In the genomic region with DNA sequence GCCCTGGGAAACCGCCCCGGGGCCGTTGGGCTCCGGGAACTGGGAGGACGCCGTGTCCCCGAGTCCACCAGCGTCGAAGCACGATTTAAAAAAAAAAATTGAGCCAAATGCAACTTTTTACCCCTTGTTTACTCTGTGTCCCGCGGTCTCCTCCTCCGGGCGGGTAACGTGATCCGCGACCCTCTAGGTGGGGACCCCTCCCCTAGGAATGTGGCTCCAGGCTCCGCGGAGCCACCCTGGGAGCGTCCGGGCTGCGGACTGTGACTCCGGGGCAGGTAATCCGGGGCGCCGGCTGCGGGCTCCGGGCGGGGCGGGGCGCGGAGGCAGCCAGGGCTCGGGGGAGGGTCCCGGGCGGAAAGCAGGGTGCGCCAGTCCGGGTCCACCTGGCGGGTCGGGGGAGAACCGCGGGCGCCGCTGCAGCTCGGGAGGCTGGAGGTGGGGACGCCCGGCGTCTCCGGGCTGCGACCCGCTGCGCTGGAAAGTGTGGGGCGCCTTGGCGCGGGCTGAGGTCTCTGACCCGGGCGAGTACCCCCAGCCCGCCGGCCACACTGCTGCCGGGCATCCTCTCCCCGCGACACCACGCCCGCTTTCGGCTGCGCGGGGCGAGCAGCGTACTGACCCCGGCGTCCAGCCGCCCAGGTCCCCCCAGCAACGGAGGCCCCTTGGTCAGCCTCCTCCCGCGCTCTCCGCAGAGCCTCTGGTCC, we compare ENCODE assay signal across 8 cellular contexts. TPM values are rescaled to one million over a fixed set of nuclear protein-coding genes. Genes with fewer than 3 reads are reported as not detected.
DNase-seq lines count a peak whose midpoint lies in the region; ATAC-seq and TF ChIP-seq lines count a peak whose summit lies in the region.

No MANE protein-coding gene starts in this region.

- WGBS in IMR-90 (ENCODE audit: extremely low coverage in 2 of 2, insufficient read length in 1 of 2), 2 experiments, result 1% methylated on average over 14 of the region's 75 CpGs; no CpG with 5 or more reads in 1 of the 2 experiments
- 0% methylated on average over 75 of the region's 75 CpGs for WGBS in ectodermal cell, 2 experiments
- WGBS in mesenchymal stem cell, result under 1% methylated on average over 58 of the region's 75 CpGs

- no peak for TF ChIP-seq CTCF in IMR-90 (conservative IDR thresholded peaks at IDR 0.05; ENCODE audit: low read depth, low read length)

- peak overlapping the region; percentile 37 for H2BK120ac ChIP-seq in IMR-90 (ENCODE audit: low read depth, low read length)
- H2BK120ac ChIP-seq in mesenchymal stem cell (ENCODE audit: low read depth, low read length), result peak overlapping the region; percentile 90

- H3K9ac ChIP-seq in BLaER1 treated with 17β-estradiol and CSF1 and Interleukin-3, amounts not matched to agents 10 nM and 100 nM, result peak overlapping the region; percentile 92 to 99 (median 95)
- H3K9ac ChIP-seq in IMR-90 (ENCODE audit: low read depth, low read length), result peak overlapping the region; percentile 76
- H3K9ac ChIP-seq in mesenchymal stem cell (ENCODE audit: low read length), result peak overlapping the region; percentile 91
- H3K9ac ChIP-seq in subcutaneous abdominal adipose tissue (ENCODE audit: low read length in 5 of 5), result peak overlapping the region in 4 of 5 donors; percentile 75 to 98 (median 85)

- H2BK5ac ChIP-seq in IMR-90 (ENCODE audit: low read depth, low read length, poor library complexity, severe bottlenecking) (peak overlapping the region; percentile 86), mesenchymal stem cell (ENCODE audit: low read depth, low read length, poor library complexity, severe bottlenecking) (peak overlapping the region; percentile 89)

- TF ChIP-seq RAD21 in IMR-90 (IDR thresholded peaks at IDR 0.05; ENCODE audit: low read length), result no peak

- CTCF ChIA-PET in IMR-90 (lab: Yijun Ruan, JAX), result no interaction called here
- CTCF ChIA-PET in activated CD4-positive, alpha-beta T cell treated with anti-CD3 and anti-CD28 coated beads, Interleukin-2, amount 10 ng/mL, durations not matched to agents 7 days and 5 days (lab: Charles Lee), result no interaction called here

- no peak overlapping the region; the same call in 1 of the 2 replicates for H3K14ac ChIP-seq in IMR-90 (replicated peaks; ENCODE audit: low read depth, low read length)
- H3K14ac ChIP-seq in mesenchymal stem cell (ENCODE audit: low read length in 2 of 2), result peak overlapping the region in 1 of 2 experiments; percentile 65

- dilution Hi-C loops in IMR-90 (cut with HindIII; ENCODE audit: low sequenced_read_pairs, unreplicated experiment), result no loop called here

- H4K8ac ChIP-seq in IMR-90 (ENCODE audit: low read depth in 2 of 2, low read length in 2 of 2), result peak overlapping the region in 1 of 2 experiments; percentile 75; a peak in 1 of 4 replicates
- H4K8ac ChIP-seq in mesenchymal stem cell (ENCODE audit: low read length), result peak overlapping the region; percentile 5

- peaks cover 0 to 11% (median 4%) of the 10 kb centered on the region in 11 experiments; a peak in 8 of 22 replicates for H3K27me3 ChIP-seq in BLaER1 treated with 17β-estradiol and CSF1 and Interleukin-3, amounts not matched to agents 10 nM and 100 nM
- H3K27me3 ChIP-seq in IMR-90 (ENCODE audit: control insufficient read depth, insufficient read depth, low read length) (no peaks in the 10 kb centered on the region), ectodermal cell (ENCODE audit: control insufficient read depth, insufficient read depth, low read length, poor library complexity, severe bottlenecking) (peaks cover 13% of the 10 kb centered on the region), mesenchymal stem cell (ENCODE audit: control insufficient read depth in 1 of 2, insufficient read depth in 1 of 2, low read length in 2 of 2) (no peaks in the 10 kb centered on the region), subcutaneous abdominal adipose tissue (ENCODE audit: control insufficient read depth in 5 of 5, insufficient read depth in 4 of 5, low read length in 5 of 5) (no peaks in the 10 kb centered on the region)

- H2BK15ac ChIP-seq in IMR-90 (ENCODE audit: low read depth, low read length) (no peak overlapping the region), mesenchymal stem cell (ENCODE audit: low read depth, poor library complexity, severe bottlenecking) (peak overlapping the region; percentile 78)

- no peaks in the 10 kb centered on the region for H3K27me3 Mint-ChIP-seq in activated CD4-positive, alpha-beta T cell treated with anti-CD3 and anti-CD28 coated beads, Interleukin-2, amount 10 ng/mL, durations not matched to agents 7 days and 5 days

- H3K9me3 Mint-ChIP-seq in activated CD4-positive, alpha-beta T cell treated with anti-CD3 and anti-CD28 coated beads, Interleukin-2, amount 10 ng/mL, durations not matched to agents 7 days and 5 days, result no peaks in the 10 kb centered on the region

- BruUV-seq in IMR-90 (replicated peaks; lab: Mats Ljungman, UMichigan), result no TSS peak

- peaks cover 11 to 47% (median 31%) of the 10 kb centered on the region in 11 experiments; a peak in 19 of 22 replicates for H4K20me1 ChIP-seq in BLaER1 treated with 17β-estradiol and CSF1 and Interleukin-3, amounts not matched to agents 10 nM and 100 nM
- H4K20me1 ChIP-seq in IMR-90 (ENCODE audit: insufficient read depth, low read length), result peaks cover 9% of the 10 kb centered on the region; the same call in 1 of the 2 replicates

- H3K4ac ChIP-seq in IMR-90 (ENCODE audit: low read depth, low read length) (peak overlapping the region; percentile 74), mesenchymal stem cell (ENCODE audit: low read depth in 1 of 2, low read length in 2 of 2) (peak overlapping the region in 1 of 2 experiments; percentile 88)

- no peak overlapping the region for H2AK5ac ChIP-seq in IMR-90 (ENCODE audit: low read depth, low read length)
- no peak overlapping the region for H2AK5ac ChIP-seq in mesenchymal stem cell (ENCODE audit: low read length, severe bottlenecking)

- H3K79me1 ChIP-seq in IMR-90 (ENCODE audit: low read depth in 1 of 2, low read length in 2 of 2), result peaks cover 10 to 18% of the 10 kb centered on the region in 2 experiments; a peak in 3 of 4 replicates
- peaks cover 5% of the 10 kb centered on the region for H3K79me1 ChIP-seq in mesenchymal stem cell (replicated peaks; ENCODE audit: low read length, poor library complexity, severe bottlenecking)

- H2BK20ac ChIP-seq in IMR-90 (ENCODE audit: low read depth, low read length), result no peak overlapping the region

- ATAC-seq in IMR-90 (ENCODE audit: low read depth) (peak; percentile 27), GM19463 (IDR thresholded peaks at IDR 0.05; ENCODE audit: unreplicated experiment) (no peak)

- H3K36me3 ChIP-seq in BLaER1 treated with 17β-estradiol and CSF1 and Interleukin-3, amounts not matched to agents 10 nM and 100 nM, result peaks cover 11 to 24% (median 13%) of the 10 kb centered on the region in 11 experiments; a peak in 18 of 22 replicates
- H3K36me3 ChIP-seq in IMR-90 (ENCODE audit: control insufficient read depth, insufficient read depth, low read length) (no peaks in the 10 kb centered on the region), ectodermal cell (ENCODE audit: control insufficient read depth, insufficient read depth, low read length) (no peaks in the 10 kb centered on the region), mesenchymal stem cell (ENCODE audit: control insufficient read depth in 1 of 2, insufficient read depth in 2 of 2, low read depth in 1 of 2, low read length in 2 of 2) (peaks cover 0 to 14% of the 10 kb centered on the region in 2 experiments), subcutaneous abdominal adipose tissue (ENCODE audit: control insufficient read depth in 5 of 5, insufficient read depth in 5 of 5, low read length in 5 of 5) (peaks cover 0 to 4% (median 0%) of the 10 kb centered on the region in 5 donors)

- peak overlapping the region; percentile 95 for H2AK9ac ChIP-seq in IMR-90 (replicated peaks; ENCODE audit: low read depth, low read length, poor library complexity)

- peaks cover 33 to 50% (median 41%) of the 10 kb centered on the region in 10 experiments for H3K4me1 ChIP-seq in BLaER1 treated with 17β-estradiol and CSF1 and Interleukin-3, amounts not matched to agents 10 nM and 100 nM
- no peaks in the 10 kb centered on the region; the same call in 1 of the 2 replicates for H3K4me1 ChIP-seq in IMR-90 (ENCODE audit: control insufficient read depth, insufficient read depth, low read length)
- no peaks in the 10 kb centered on the region for H3K4me1 ChIP-seq in ectodermal cell (ENCODE audit: control insufficient read depth, insufficient read depth, low read length)
- peaks cover 8% of the 10 kb centered on the region for H3K4me1 ChIP-seq in mesenchymal stem cell (ENCODE audit: control insufficient read depth, insufficient read depth, low read depth, low read length)
- peaks cover 9 to 48% (median 42%) of the 10 kb centered on the region in 5 donors for H3K4me1 ChIP-seq in subcutaneous abdominal adipose tissue (ENCODE audit: control insufficient read depth in 5 of 5, insufficient read depth in 5 of 5, low read length in 5 of 5)

- H3K4me3 Mint-ChIP-seq in activated CD4-positive, alpha-beta T cell treated with anti-CD3 and anti-CD28 coated beads, Interleukin-2, amount 10 ng/mL, durations not matched to agents 7 days and 5 days, result peak overlapping the region; percentile 79

- peak overlapping the region; percentile 82; the same call in 1 of the 2 replicates for H3K56ac ChIP-seq in IMR-90 (ENCODE audit: extremely low read depth, insufficient read depth, low read length)

- peak overlapping the region; percentile 86 for H3K27ac Mint-ChIP-seq in activated CD4-positive, alpha-beta T cell treated with anti-CD3 and anti-CD28 coated beads, Interleukin-2, amount 10 ng/mL, durations not matched to agents 7 days and 5 days

- H3K23ac ChIP-seq in IMR-90 (ENCODE audit: low read depth, low read length) (peak overlapping the region; percentile 89), mesenchymal stem cell (ENCODE audit: low read length in 2 of 2) (peak overlapping the region; percentile 89 to 91)

- peak overlapping the region; percentile 61 to 72 for H2BK12ac ChIP-seq in mesenchymal stem cell (ENCODE audit: low read length in 2 of 2)

- H3K36me3 Mint-ChIP-seq in activated CD4-positive, alpha-beta T cell treated with anti-CD3 and anti-CD28 coated beads, Interleukin-2, amount 10 ng/mL, durations not matched to agents 7 days and 5 days (ENCODE audit: low read depth), result peaks cover 22% of the 10 kb centered on the region

- DNase-seq in IMR-90 (no peak), mesenchymal stem cell (no peak), DMS114 treated with DMSO at 0.1 percent for 48 hours (lab: John Stamatoyannopoulos, UW; ENCODE audit: unreplicated experiment) (no peak)
- peak; percentile 54 for DNase-seq in activated CD4-positive, alpha-beta T cell treated with anti-CD3 and anti-CD28 coated beads, Interleukin-2, amount 10 ng/mL, durations not matched to agents 7 days and 5 days

- no peaks in the 10 kb centered on the region for H3K9me3 ChIP-seq in BLaER1 treated with 17β-estradiol and CSF1 and Interleukin-3, amounts not matched to agents 10 nM and 100 nM (replicated peaks in 1 of 11)
- H3K9me3 ChIP-seq in IMR-90 (ENCODE audit: control insufficient read depth, insufficient read depth, low read length), result no peaks in the 10 kb centered on the region
- no peaks in the 10 kb centered on the region for H3K9me3 ChIP-seq in ectodermal cell (ENCODE audit: control insufficient read depth, low read length)
- H3K9me3 ChIP-seq in mesenchymal stem cell (ENCODE audit: control insufficient read depth, low read length), result no peaks in the 10 kb centered on the region
- H3K9me3 ChIP-seq in subcutaneous abdominal adipose tissue (ENCODE audit: control insufficient read depth in 5 of 5, low read length in 5 of 5), result no peaks in the 10 kb centered on the region

- peak overlapping the region; percentile 90 to 99 (median 96) for H3K4me2 ChIP-seq in BLaER1 treated with 17β-estradiol and CSF1 and Interleukin-3, amounts not matched to agents 10 nM and 100 nM
- peak overlapping the region; percentile 87 for H3K4me2 ChIP-seq in IMR-90 (ENCODE audit: low read depth, low read length)
- peak overlapping the region; percentile 98 for H3K4me2 ChIP-seq in mesenchymal stem cell (ENCODE audit: low read length, poor library complexity, severe bottlenecking)

- peaks cover 43% of the 10 kb centered on the region for H3K4me1 Mint-ChIP-seq in activated CD4-positive, alpha-beta T cell treated with anti-CD3 and anti-CD28 coated beads, Interleukin-2, amount 10 ng/mL, durations not matched to agents 7 days and 5 days

- in situ Hi-C loops in IMR-90 (cut with MboI; ENCODE audit: low sequenced_read_pairs), result no loop called here

- POLR2A ChIA-PET in IMR-90 (lab: Charles Lee; ENCODE audit: unreplicated experiment), result no interaction called here
- POLR2A ChIA-PET in activated CD4-positive, alpha-beta T cell treated with anti-CD3 and anti-CD28 coated beads, Interleukin-2, amount 10 ng/mL, durations not matched to agents 7 days and 5 days (lab: Charles Lee), result no interaction called here

- 0 out of 2 replicates have a peak, but pooled peaks cover 6% of the 10 kb centered on the region for H3K9me1 ChIP-seq in IMR-90 (ENCODE audit: insufficient read depth, low read length)

- H3K18ac ChIP-seq in IMR-90 (ENCODE audit: low read depth, low read length) (no peak overlapping the region; the same call in 1 of the 2 replicates), mesenchymal stem cell (ENCODE audit: low read depth in 1 of 2, low read length in 2 of 2) (peak overlapping the region; percentile 82 to 93)

- peak overlapping the region; percentile 84 to 99 (median 98) for H3K4me3 ChIP-seq in BLaER1 treated with 17β-estradiol and CSF1 and Interleukin-3, amounts not matched to agents 10 nM and 100 nM
- H3K4me3 ChIP-seq in IMR-90 (ENCODE audit: insufficient read depth, low read depth, low read length), result peak overlapping the region; percentile 83
- peak overlapping the region; percentile 92 for H3K4me3 ChIP-seq in ectodermal cell (ENCODE audit: insufficient read depth, low read depth, low read length)
- H3K4me3 ChIP-seq in mesenchymal stem cell (ENCODE audit: insufficient read depth in 1 of 2, low read depth in 1 of 2, low read length in 2 of 2), result peak overlapping the region; percentile 90 to 95
- H3K4me3 ChIP-seq in subcutaneous abdominal adipose tissue (ENCODE audit: low read depth in 1 of 5, low read length in 5 of 5), result peak overlapping the region; percentile 59 to 87 (median 84)

- intact Hi-C loops in IMR-90 (cut with micrococcal nuclease), result no loop called here

- H2AFZ ChIP-seq in IMR-90 (replicated peaks; ENCODE audit: low read length, poor library complexity) (peak overlapping the region; percentile 97), mesenchymal stem cell (ENCODE audit: low read depth, low read length) (peak overlapping the region; percentile 91)

- no peak overlapping the region; the same call in 1 of the 2 replicates for H4K5ac ChIP-seq in IMR-90 (ENCODE audit: low read depth, low read length)

- H3K27ac ChIP-seq in BLaER1 treated with 17β-estradiol and CSF1 and Interleukin-3, amounts not matched to agents 10 nM and 100 nM, result peak overlapping the region; percentile 90 to 97 (median 92)
- H3K27ac ChIP-seq in IMR-90 (ENCODE audit: insufficient read depth, low read length) (peak overlapping the region; percentile 74), ectodermal cell (ENCODE audit: insufficient read depth, low read depth, low read length, poor library complexity, severe bottlenecking) (peak overlapping the region; percentile 68), mesenchymal stem cell (ENCODE audit: low read length, poor library complexity, severe bottlenecking) (peak overlapping the region; percentile 29), subcutaneous abdominal adipose tissue (ENCODE audit: low read depth, low read length) (peak overlapping the region; percentile 88)

- no peak overlapping the region; the same call in 1 of the 2 replicates for H4K91ac ChIP-seq in IMR-90 (ENCODE audit: insufficient read depth, low read depth, low read length)
- peak overlapping the region; percentile 53 for H4K91ac ChIP-seq in mesenchymal stem cell (ENCODE audit: low read length)

- TF ChIP-seq POLR2A in IMR-90 (IDR thresholded peaks at IDR 0.05; ENCODE audit: low read depth, low read length), result no peak

RNA-seq across cellular contexts. Expression of a gene that starts 0.8 kb away (rescaled TPM):
- 60.6 and 65.0 TPM in 2 replicates for total RNA-seq in IMR-90 (2012; rRNA removed)
- polyA plus RNA-seq in IMR-90 (2012; rRNA removed), result 6.9 and 8.0 TPM in 2 replicates
- polyA plus RNA-seq in IMR-90 (2012; cell fraction: cytosol; rRNA removed), result 1.6 and 1.7 TPM in 2 replicates
- polyA plus RNA-seq in IMR-90 (2012; cell fraction: nucleus; rRNA removed; ENCODE audit: low replicate concordance), result 2.8 and 15.1 TPM in 2 replicates
- total RNA-seq in activated CD4-positive, alpha-beta T cell treated with anti-CD3 and anti-CD28 coated beads, Interleukin-2, amount 10 ng/mL, durations not matched to agents 7 days and 5 days, result 10 to 100 TPM; 76.8 to 77.3 TPM
- 20.6 TPM for polyA plus RNA-seq in ectodermal cell (2013, experiment 1 of 4)
- polyA plus RNA-seq in ectodermal cell (2013, experiment 2 of 4), result 21.2 TPM
- polyA plus RNA-seq in ectodermal cell (2013, experiment 3 of 4), result 12.4 TPM
- polyA plus RNA-seq in ectodermal cell (2013, experiment 4 of 4), result 17.7 TPM
- polyA plus RNA-seq in mesenchymal stem cell (2013, experiment 1 of 2), result 12.8 TPM
- 12.1 TPM for polyA plus RNA-seq in mesenchymal stem cell (2013, experiment 2 of 2)

Comparison
In these comparisons a context has a peak if more than half of its experiments do, and no peak if none do; other contexts are left out.
1. H3K27ac ChIP-seq: peak in every context shown above with its lines; median percentile 92 in BLaER1 treated with 17β-estradiol and CSF1 and Interleukin-3, amounts not matched to agents 10 nM and 100 nM; 88 in subcutaneous abdominal adipose tissue; 74 in IMR-90; 68 in ectodermal cell; 29 in mesenchymal stem cell.